1 cellular context compared by ENCODE assay signal in the genomic region with DNA sequence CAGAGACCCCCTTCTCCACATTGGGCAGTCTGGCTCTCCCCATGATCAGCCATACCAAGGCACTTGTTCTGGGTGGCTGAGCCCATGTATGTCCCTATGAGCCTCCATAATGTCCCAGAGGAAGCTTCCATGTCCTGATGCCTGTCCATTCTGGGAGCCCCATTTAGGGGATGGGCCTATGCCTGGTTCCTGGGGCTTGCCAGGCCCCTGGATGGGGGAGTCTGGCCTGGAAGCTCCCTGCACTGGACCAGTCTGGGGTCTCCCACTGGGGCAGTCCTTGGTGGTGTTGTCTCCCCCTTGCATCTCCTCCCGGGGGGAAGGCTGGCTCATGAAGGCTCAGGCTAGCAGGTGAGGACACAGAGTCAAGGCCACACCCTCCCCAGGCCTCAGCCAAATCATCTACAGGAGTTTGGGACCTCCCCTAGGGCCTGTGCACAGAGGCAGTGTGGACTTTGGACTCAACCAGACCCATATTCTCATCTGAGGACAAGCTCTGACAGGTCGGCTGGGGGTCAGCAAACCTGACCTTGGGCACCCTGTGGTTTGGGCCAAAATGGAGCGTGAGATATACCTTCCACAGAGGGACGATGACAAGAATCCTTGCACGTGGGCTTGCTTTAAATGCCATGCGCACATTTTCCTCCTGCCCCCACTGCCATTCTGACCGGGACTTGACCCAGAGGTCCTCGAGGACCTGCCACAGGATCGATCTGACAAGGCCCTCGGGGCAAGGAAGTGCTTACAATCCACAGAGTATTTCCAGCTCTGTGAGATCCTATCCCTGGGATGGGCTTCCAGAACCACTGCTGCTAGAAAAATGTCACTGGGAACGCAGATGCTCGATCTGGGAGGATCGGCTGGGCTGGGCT.
TF ChIP-seq lines count a peak whose summit lies in the region.

No MANE protein-coding gene starts in this region.

TF ChIP-seq in HepG2, 621 proteins besides CTCF, POLR2A, EP300 and RAD21 (continued from another document):
- TF ChIP-seq LCORL (IDR thresholded peaks at IDR 0.05) (no peak), LCORL (CRISPR knock-in tag; IDR thresholded peaks at IDR 0.05) (peak; percentile 70), HOMEZ (CRISPR knock-in tag; IDR thresholded peaks at IDR 0.05; ENCODE audit: low read depth) (no peak), KAT8 (CRISPR knock-in tag; IDR thresholded peaks at IDR 0.05) (no peak), CBX5 (CRISPR knock-in tag; IDR thresholded peaks at IDR 0.05; ENCODE audit: borderline replicate concordance) (no peak), SRF (IDR thresholded peaks at IDR 0.05; ENCODE audit: low read depth, low read length) (no peak), PLRG1 (conservative IDR thresholded peaks at IDR 0.05) (no peak), NR2F6 (IDR thresholded peaks at IDR 0.05) (peak; percentile 66), NR2F6 (CRISPR knock-in tag; IDR thresholded peaks at IDR 0.05) (peak; percentile 74; the same call in 1 of the 2 replicates), CERS6 (CRISPR knock-in tag; IDR thresholded peaks at IDR 0.05) (no peak), HNF4A (CRISPR knock-in tag; IDR thresholded peaks at IDR 0.05) (peak; percentile 87), FOXP1 (IDR thresholded peaks at IDR 0.05) (no peak), FOXP1 (CRISPR knock-in tag; IDR thresholded peaks at IDR 0.05) (no peak), MXD3 (CRISPR knock-in tag; IDR thresholded peaks at IDR 0.05) (no peak), IRX3 (CRISPR knock-in tag; IDR thresholded peaks at IDR 0.05; ENCODE audit: borderline replicate concordance, low read depth) (no peak), NR2F2 (IDR thresholded peaks at IDR 0.05; ENCODE audit: borderline replicate concordance, low read depth) (peak; percentile 50; the same call in 1 of the 2 replicates), NFE2L2 (IDR thresholded peaks at IDR 0.05; ENCODE audit: low read length) (no peak), HNF4G (IDR thresholded peaks at IDR 0.05; ENCODE audit: borderline replicate concordance, low read depth, low read length) (peak; percentile 81), HNF4G (CRISPR knock-in tag; IDR thresholded peaks at IDR 0.05; ENCODE audit: borderline replicate concordance, low read depth) (no peak), CREM (IDR thresholded peaks at IDR 0.05) (no peak), CREM (CRISPR knock-in tag; IDR thresholded peaks at IDR 0.05) (no peak), U2AF1 (optimal IDR thresholded peaks at IDR 0.05; ENCODE audit: low read depth, low read length) (no peak), REPIN1 (CRISPR knock-in tag; IDR thresholded peaks at IDR 0.05; ENCODE audit: borderline replicate concordance, low read depth) (no peak), HDAC1 (CRISPR knock-in tag; IDR thresholded peaks at IDR 0.05) (no peak)
- TF ChIP-seq, protein P1, sequence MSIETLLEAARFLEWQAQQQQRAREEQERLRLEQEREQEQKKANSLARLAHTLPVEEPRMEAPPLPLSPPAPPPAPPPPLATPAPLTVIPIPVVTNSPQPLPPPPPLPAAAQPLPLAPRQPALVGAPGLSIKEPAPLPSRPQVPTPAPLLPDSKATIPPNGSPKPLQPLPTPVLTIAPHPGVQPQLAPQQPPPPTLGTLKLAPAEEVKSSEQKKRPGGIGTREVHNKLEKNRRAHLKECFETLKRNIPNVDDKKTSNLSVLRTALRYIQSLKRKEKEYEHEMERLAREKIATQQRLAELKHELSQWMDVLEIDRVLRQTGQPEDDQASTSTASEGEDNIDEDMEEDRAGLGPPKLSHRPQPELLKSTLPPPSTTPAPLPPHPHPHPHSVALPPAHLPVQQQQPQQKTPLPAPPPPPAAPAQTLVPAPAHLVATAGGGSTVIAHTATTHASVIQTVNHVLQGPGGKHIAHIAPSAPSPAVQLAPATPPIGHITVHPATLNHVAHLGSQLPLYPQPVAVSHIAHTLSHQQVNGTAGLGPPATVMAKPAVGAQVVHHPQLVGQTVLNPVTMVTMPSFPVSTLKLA (IDR thresholded peaks at IDR 0.05), result 0 out of 2 replicates have a peak, but pooled peaks have one; percentile 20
- TF ChIP-seq, protein P2, sequence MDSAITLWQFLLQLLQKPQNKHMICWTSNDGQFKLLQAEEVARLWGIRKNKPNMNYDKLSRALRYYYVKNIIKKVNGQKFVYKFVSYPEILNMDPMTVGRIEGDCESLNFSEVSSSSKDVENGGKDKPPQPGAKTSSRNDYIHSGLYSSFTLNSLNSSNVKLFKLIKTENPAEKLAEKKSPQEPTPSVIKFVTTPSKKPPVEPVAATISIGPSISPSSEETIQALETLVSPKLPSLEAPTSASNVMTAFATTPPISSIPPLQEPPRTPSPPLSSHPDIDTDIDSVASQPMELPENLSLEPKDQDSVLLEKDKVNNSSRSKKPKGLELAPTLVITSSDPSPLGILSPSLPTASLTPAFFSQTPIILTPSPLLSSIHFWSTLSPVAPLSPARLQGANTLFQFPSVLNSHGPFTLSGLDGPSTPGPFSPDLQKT (CRISPR knock-in tag; IDR thresholded peaks at IDR 0.05; ENCODE audit: borderline replicate concordance), result no peak
TF ChIP-seq in HepG2: peak in this region for 27.
